8 cellular contexts compared by ENCODE assay signal in the genomic region with DNA sequence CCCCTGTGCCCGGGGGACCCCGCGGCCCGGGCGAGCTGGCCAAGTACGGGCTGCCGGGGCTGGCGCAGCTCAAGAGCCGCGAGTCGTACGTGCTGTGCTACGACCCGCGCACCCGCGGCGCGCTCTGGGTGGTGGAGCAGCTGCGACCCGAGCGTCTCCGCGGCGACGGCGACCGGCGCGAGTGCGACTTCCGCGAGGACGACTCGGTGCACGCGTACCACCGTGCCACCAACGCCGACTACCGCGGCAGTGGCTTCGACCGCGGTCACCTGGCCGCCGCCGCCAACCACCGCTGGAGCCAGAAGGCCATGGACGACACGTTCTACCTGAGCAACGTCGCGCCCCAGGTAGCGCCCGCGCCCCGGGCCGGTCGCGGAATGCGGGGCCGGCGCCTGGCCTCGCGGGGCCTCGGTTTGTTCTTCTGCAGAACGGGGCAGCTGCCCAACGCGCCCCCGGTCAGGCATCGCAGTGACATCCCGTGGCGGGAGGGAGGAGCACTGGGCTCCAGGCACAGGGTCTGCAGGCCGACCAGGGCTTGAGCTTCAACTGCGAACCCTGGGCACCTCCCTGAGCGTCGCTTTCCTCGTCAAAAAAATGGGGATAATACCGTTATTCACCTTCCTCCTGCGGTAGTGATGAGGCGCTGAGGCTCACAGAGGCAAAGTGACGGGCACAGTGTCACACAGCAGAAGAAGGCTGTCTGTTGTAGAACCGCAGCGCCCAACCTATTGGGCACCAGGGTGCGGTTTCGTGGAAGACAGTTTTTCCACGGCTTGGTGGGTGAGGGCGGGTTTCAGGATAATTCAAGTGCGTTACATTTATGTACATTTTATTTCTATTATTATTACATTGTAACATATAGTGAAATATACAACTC. TPM values are rescaled to one million over a fixed set of nuclear protein-coding genes. Genes with fewer than 3 reads are reported as not detected.
DNase-seq lines count a peak whose midpoint lies in the region; ATAC-seq and TF ChIP-seq lines count a peak whose summit lies in the region.

No MANE protein-coding gene starts in this region.

- peak overlapping the region; percentile 50 for H3K27ac Mint-ChIP-seq in osteocyte (ENCODE audit: unreplicated experiment)

- peaks cover 42% of the 10 kb centered on the region for H3K36me3 ChIP-seq in NT2/D1 (ENCODE audit: insufficient read depth, insufficient read length, low read length)

- no peaks in the 10 kb centered on the region for H3K27me3 Mint-ChIP-seq in osteocyte (ENCODE audit: unreplicated experiment)

- TF ChIP-seq CTCF in 22Rv1 (IDR thresholded peaks at IDR 0.05) (no peak), osteocyte (IDR thresholded peaks at IDR 0.05) (peak; percentile 28)

- peaks cover 13% of the 10 kb centered on the region for H3K4me1 Mint-ChIP-seq in osteocyte (ENCODE audit: unreplicated experiment)

- no peaks in the 10 kb centered on the region for H3K9me3 ChIP-seq in NT2/D1 (ENCODE audit: insufficient read depth, low read length)

- H3K27ac ChIP-seq in 22Rv1 = peak overlapping the region; percentile 96

- H3K4me3 Mint-ChIP-seq in osteocyte (ENCODE audit: unreplicated experiment) = peak overlapping the region; percentile 74

- no peaks in the 10 kb centered on the region for H3K9me3 Mint-ChIP-seq in osteocyte (ENCODE audit: unreplicated experiment)

- intact Hi-C loops in Right ventricle myocardium superior (cut with DNase I) = no loop called here

- peaks cover 18% of the 10 kb centered on the region for H3K4me1 ChIP-seq in NT2/D1 (ENCODE audit: insufficient read depth, insufficient read length)

- no peaks in the 10 kb centered on the region for H3K27me3 ChIP-seq in NT2/D1 (ENCODE audit: insufficient read depth, insufficient read length)

- H3K36me3 Mint-ChIP-seq in osteocyte (ENCODE audit: unreplicated experiment) = peaks cover 6% of the 10 kb centered on the region

- DNase-seq in NT2/D1 (ENCODE audit: low read depth, low spot score) (no peak), Right ventricle myocardium superior (peak; percentile 75), osteocyte (ENCODE audit: extremely low spot score, unreplicated experiment) (no peak)
- peak; percentile 44 for DNase-seq in activated naive CD4-positive, alpha-beta T cell treated with Interleukin-2 at 50 U/mL for 16 hours

- ATAC-seq in GM18519 (IDR thresholded peaks at IDR 0.05; ENCODE audit: low FRiP score, unreplicated experiment) (peak; percentile 35), HG03045 (IDR thresholded peaks at IDR 0.05; ENCODE audit: unreplicated experiment) (peak; percentile 27), Right ventricle myocardium superior (ENCODE audit: poor library complexity) (peak; percentile 18), GM18867 (IDR thresholded peaks at IDR 0.05; ENCODE audit: unreplicated experiment) (no peak)

- H3K9ac ChIP-seq in NT2/D1 (ENCODE audit: insufficient read length, low read depth) = peak overlapping the region; percentile 97

- H3K4me3 ChIP-seq in NT2/D1 (ENCODE audit: insufficient read length, low read depth) = peak overlapping the region; percentile 82

RNA-seq across cellular contexts. Expression of a gene that starts 0.8 kb away (rescaled TPM):
- total RNA-seq in Right ventricle myocardium superior (89.0 TPM), osteocyte (24.4 and 29.3 TPM in 2 replicates)

RNA-seq across cellular contexts. Expression of a gene that starts 10.5 kb away (rescaled TPM):
- total RNA-seq in Right ventricle myocardium superior = 15.8 TPM
- 34.8 and 36.7 TPM in 2 replicates for total RNA-seq in osteocyte

RNA-seq across cellular contexts. Expression of a gene that starts 32.0 kb away (rescaled TPM):
- total RNA-seq in Right ventricle myocardium superior (16.6 TPM), osteocyte (32.8 and 33.3 TPM in 2 replicates)

RNA-seq across cellular contexts. Expression of a gene that starts 47.4 kb away (rescaled TPM):
- 57.3 TPM for total RNA-seq in Right ventricle myocardium superior
- total RNA-seq in osteocyte = 61.2 and 61.9 TPM in 2 replicates

Comparison
In these comparisons a context has a peak if more than half of its experiments do, and no peak if none do; other contexts are left out.
1. DNase-seq: peak in activated naive CD4-positive, alpha-beta T cell treated with Interleukin-2 at 50 U/mL for 16 hours (single experiment) and Right ventricle myocardium superior (single experiment); none in NT2/D1 (single experiment) and osteocyte (single experiment).